1 cellular context compared by ENCODE assay signal in the genomic region with DNA sequence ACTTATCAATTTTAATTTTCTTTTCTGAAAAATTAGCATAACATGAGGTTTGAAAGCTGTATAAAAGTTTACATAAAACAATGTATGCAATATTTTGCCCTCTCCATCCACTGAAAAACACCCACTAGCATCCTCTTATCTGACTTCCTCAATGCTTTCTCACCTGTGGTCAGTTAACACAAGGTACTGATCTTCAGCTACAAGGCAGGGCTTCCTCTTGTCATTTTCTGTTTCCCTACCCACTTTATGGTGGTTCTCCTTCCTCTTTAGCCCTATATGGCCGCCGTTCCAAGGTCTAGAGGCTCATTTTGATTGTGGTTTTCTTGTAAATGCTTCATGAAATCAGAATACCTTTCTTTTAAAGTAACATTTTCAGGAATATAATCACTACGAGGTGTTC.
TF ChIP-seq lines count a peak whose summit lies in the region.

No MANE protein-coding gene starts in this region.

TF ChIP-seq in SK-N-SH, 30 proteins besides CTCF, POLR2A, EP300 and RAD21:
- no peak for TF ChIP-seq RFX5 (IDR thresholded peaks at IDR 0.05; ENCODE audit: low read length)
- no peak for TF ChIP-seq POLR2AphosphoS5 (IDR thresholded peaks at IDR 0.05; ENCODE audit: low read depth, low read length)
- TF ChIP-seq SMC3 (IDR thresholded peaks at IDR 0.05; ENCODE audit: low read depth, low read length): no peak
- no peak for TF ChIP-seq TAF1 (IDR thresholded peaks at IDR 0.05; ENCODE audit: borderline replicate concordance, low read depth, low read length)
- TF ChIP-seq RXRA (IDR thresholded peaks at IDR 0.05; ENCODE audit: borderline replicate concordance, low read depth): no peak
- TF ChIP-seq YY1 (IDR thresholded peaks at IDR 0.05; ENCODE audit: low read depth): no peak
- no peak for TF ChIP-seq TEAD4 (IDR thresholded peaks at IDR 0.05; ENCODE audit: borderline replicate concordance, insufficient read depth)
- no peak for TF ChIP-seq GATA2 (CRISPR knock-in tag; IDR thresholded peaks at IDR 0.05)
- TF ChIP-seq JUND (IDR thresholded peaks at IDR 0.05): no peak
TF ChIP-seq in SK-N-SH: peak in this region for 0.
